Comparison of ENCODE assay signal across 1 cellular context in genomic region chr11:12986194-12986898, GRCh38.
TF ChIP-seq lines count a peak whose summit lies in the region.

No MANE protein-coding gene starts in this region.

TF ChIP-seq in H1, 55 proteins besides CTCF, POLR2A, EP300 and RAD21 (continued from another document):
- TF ChIP-seq SP4 (IDR thresholded peaks at IDR 0.05; ENCODE audit: low read length) (no peak), HDAC2 (IDR thresholded peaks at IDR 0.05; ENCODE audit: borderline replicate concordance in 1 of 2, low read depth in 2 of 2, low read length in 2 of 2) (no peak)
